Comparison of ENCODE assay signal across 8 cellular contexts in the genomic region with DNA sequence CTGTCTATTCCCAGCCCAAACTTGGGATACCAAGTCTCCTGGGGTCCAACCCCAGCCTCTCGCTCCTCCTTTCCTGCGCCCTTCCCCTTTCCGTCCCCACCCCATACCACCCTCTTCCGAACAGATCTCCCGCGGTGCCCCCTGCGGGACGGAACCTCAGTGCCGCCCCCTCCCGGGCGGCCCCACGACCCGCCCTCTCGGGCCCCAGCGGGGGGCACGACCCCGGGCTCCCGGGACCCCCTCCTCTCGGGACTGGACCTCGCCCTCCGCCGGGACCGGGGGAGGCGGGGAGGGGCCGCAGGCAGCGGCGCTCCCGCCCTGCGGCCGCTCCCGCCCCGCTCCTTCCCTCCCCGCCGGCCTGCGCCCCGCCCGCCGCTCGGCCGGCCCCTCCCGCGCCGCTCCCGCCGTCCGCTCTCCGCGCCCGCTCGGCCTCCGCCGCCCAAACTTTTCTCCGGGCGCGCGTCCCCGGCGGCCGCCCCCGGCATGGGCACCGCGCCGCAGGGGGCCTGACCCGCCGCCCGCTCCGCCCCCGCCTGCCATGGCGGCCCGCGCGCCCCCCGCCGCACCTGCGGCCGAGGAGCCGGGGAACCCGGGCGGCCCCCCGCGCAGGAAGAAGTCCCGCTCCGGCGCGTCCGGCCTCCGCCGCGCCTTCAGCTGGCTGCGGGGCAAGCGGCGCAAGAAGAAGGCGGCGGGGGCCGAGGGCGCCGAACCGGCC. TPM values are rescaled to one million over a fixed set of nuclear protein-coding genes. Genes with fewer than 3 reads are reported as not detected.
DNase-seq lines count a peak whose midpoint lies in the region; ATAC-seq and TF ChIP-seq lines count a peak whose summit lies in the region.

No MANE protein-coding gene starts in this region.

- no peaks in the 10 kb centered on the region for H3K9me3 Mint-ChIP-seq in CD4-positive, alpha-beta T cell
- H3K9me3 Mint-ChIP-seq in stimulated activated memory B cell treated with anti-CD40 and anti-IgM and Interleukin-4, amounts not matched to agents 10 μg/mL and 1 μg/mL and 100 μg/mL, for 72 hours: no peaks in the 10 kb centered on the region

- no peaks in the 10 kb centered on the region for H3K9me3 ChIP-seq in CD4-positive, alpha-beta T cell (ENCODE audit: control insufficient read depth, low read length)
- no peaks in the 10 kb centered on the region for H3K9me3 ChIP-seq in iPS-18c (ENCODE audit: control insufficient read depth, insufficient read depth, low read length)

- POLR2A ChIA-PET in CD4-positive, alpha-beta T cell (lab: Charles Lee): no interaction called here

- DNase-seq in CD4-positive, alpha-beta T cell: no peak
- DNase-seq in HL-60 (ENCODE audit: low read depth in 1 of 2, low spot score in 1 of 2) (no peak), astrocyte of the cerebellum (ENCODE audit: low read depth) (no peak), activated gamma-delta T cell (lab: John Stamatoyannopoulos, UW) (no peak), NCI-H510A (lab: John Stamatoyannopoulos, UW) (no peak)
- no peak for DNase-seq in stimulated activated CD4-positive, alpha-beta T cell treated with anti-CD3 and anti-CD28 coated beads, Interleukin-12 subunit alpha, Interleukin-12 subunit beta, amount 100 ng/mL, for 4 hours

- H3K27ac Mint-ChIP-seq in CD4-positive, alpha-beta T cell: no peak overlapping the region
- H3K27ac Mint-ChIP-seq in stimulated activated memory B cell treated with anti-CD40 and anti-IgM and Interleukin-4, amounts not matched to agents 10 μg/mL and 1 μg/mL and 100 μg/mL, for 72 hours: no peak overlapping the region

- in situ Hi-C loops in astrocyte of the cerebellum (cut with HindIII; ENCODE audit: low sequenced_read_pairs): no loop called here

- TF ChIP-seq CTCF in CD4-positive, alpha-beta T cell (IDR thresholded peaks at IDR 0.05): no peak
- TF ChIP-seq CTCF in HL-60 (IDR thresholded peaks at IDR 0.05; ENCODE audit: insufficient read depth, low read length) (no peak), astrocyte of the cerebellum (IDR thresholded peaks at IDR 0.05; ENCODE audit: low read depth, low read length, missing control alignments) (peak; percentile 54)

- no peaks in the 10 kb centered on the region for H3K4me1 Mint-ChIP-seq in CD4-positive, alpha-beta T cell (ENCODE audit: low read depth)
- no peaks in the 10 kb centered on the region for H3K4me1 Mint-ChIP-seq in stimulated activated memory B cell treated with anti-CD40 and anti-IgM and Interleukin-4, amounts not matched to agents 10 μg/mL and 1 μg/mL and 100 μg/mL, for 72 hours

- CTCF ChIA-PET in CD4-positive, alpha-beta T cell (lab: Charles Lee): no interaction called here

- no peaks in the 10 kb centered on the region for H3K36me3 Mint-ChIP-seq in CD4-positive, alpha-beta T cell (ENCODE audit: low read depth)
- no peaks in the 10 kb centered on the region for H3K36me3 Mint-ChIP-seq in stimulated activated memory B cell treated with anti-CD40 and anti-IgM and Interleukin-4, amounts not matched to agents 10 μg/mL and 1 μg/mL and 100 μg/mL, for 72 hours

- intact Hi-C loops in CD4-positive, alpha-beta T cell (cut with DNase I, micrococcal nuclease): no loop called here

- peaks cover 27% of the 10 kb centered on the region for H3K27me3 ChIP-seq in CD4-positive, alpha-beta T cell (ENCODE audit: control insufficient read depth, insufficient read depth, low read length)
- peaks cover 25% of the 10 kb centered on the region for H3K27me3 ChIP-seq in HL-60 (ENCODE audit: insufficient read depth, poor library complexity, severe bottlenecking)

- H3K27me3 Mint-ChIP-seq in CD4-positive, alpha-beta T cell: peaks cover 45% of the 10 kb centered on the region
- peaks cover 70% of the 10 kb centered on the region for H3K27me3 Mint-ChIP-seq in stimulated activated memory B cell treated with anti-CD40 and anti-IgM and Interleukin-4, amounts not matched to agents 10 μg/mL and 1 μg/mL and 100 μg/mL, for 72 hours

- H3K4me3 Mint-ChIP-seq in CD4-positive, alpha-beta T cell: peak overlapping the region; percentile 71
- H3K4me3 Mint-ChIP-seq in stimulated activated memory B cell treated with anti-CD40 and anti-IgM and Interleukin-4, amounts not matched to agents 10 μg/mL and 1 μg/mL and 100 μg/mL, for 72 hours: peak overlapping the region; percentile 68

- no peak overlapping the region for H3K27ac ChIP-seq in CD4-positive, alpha-beta T cell (ENCODE audit: low read depth, low read length)
- H3K27ac ChIP-seq in HL-60 (replicated peaks): no peak overlapping the region

- ATAC-seq in CD4-positive, alpha-beta T cell (ENCODE audit: poor library complexity): peak; percentile 17
- ATAC-seq in stimulated activated memory B cell treated with anti-CD40 and anti-IgM and Interleukin-4, amounts not matched to agents 10 μg/mL and 1 μg/mL and 100 μg/mL, for 72 hours: peak; percentile 47

- peak overlapping the region; percentile 47 for H3K4me3 ChIP-seq in HL-60 (replicated peaks; ENCODE audit: insufficient read depth, low read length)
- peak overlapping the region; percentile 62 for H3K4me3 ChIP-seq in astrocyte of the cerebellum (ENCODE audit: low read depth, low read length)
- peak overlapping the region; percentile 73 for H3K4me3 ChIP-seq in iPS-18c (ENCODE audit: insufficient read depth, low read depth, low read length)

RNA-seq across cellular contexts. Expression of gene SYNC, which starts 39.0 kb away (rescaled TPM):
- not detected for total RNA-seq in CD4-positive, alpha-beta T cell
